ENCODE assay signal across 8 cellular contexts in the genomic region with DNA sequence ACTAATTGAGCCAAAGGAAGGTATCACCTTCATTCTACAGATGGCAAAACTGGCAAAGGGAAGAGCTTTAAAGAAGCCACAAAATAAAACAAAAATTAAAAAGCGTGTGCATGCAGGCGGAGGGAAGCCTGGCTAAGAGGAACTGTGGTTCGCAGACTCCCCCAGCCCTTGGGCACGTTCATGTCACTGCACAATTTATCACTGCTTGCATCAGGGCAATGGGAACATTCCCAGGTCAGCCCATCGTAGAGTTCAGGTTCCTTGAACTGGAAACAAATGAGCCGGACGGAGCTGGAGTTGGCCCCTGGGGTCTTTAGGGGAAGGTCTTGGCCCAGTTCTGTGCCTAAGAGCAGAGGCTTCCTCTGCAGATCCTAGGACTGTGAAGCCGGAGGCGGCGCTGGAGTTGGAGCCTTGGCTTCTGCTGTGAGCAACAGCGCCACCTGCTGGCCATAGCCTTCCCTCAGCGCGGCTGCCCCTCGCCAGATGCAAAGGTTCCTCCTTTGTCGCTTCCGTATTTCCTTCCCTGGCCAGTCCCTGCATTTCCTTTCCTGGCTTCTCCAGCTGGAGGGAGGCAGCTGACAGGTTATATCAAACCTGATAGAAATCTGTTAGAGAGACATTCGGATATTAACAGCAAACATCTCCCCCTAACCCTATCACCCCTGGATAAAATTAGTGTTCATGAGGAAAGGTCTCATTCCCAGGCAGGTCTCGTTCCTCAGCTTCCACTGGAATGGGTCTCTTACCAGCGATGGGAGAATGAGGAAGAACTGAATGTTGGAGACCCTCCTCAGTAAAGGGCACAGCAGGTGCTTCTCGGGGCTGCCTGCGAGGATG.
DNase-seq lines count a peak whose midpoint lies in the region; ATAC-seq and TF ChIP-seq lines count a peak whose summit lies in the region.
"Not testable (repeated sequence)": the region's sequence is repeated elsewhere in the genome, so short reads cannot be mapped to it uniquely, and the experiment has no call there.

No MANE protein-coding gene starts in this region.

- not testable (repeated sequence) for H3K4ac ChIP-seq in mesenchymal stem cell (ENCODE audit: low read depth in 1 of 2, low read length in 2 of 2)

- not testable (repeated sequence) for H3K4me2 ChIP-seq in OCI-LY7 (ENCODE audit: low read length); mesenchymal stem cell (ENCODE audit: low read length, poor library complexity, severe bottlenecking)

- H4K8ac ChIP-seq in mesenchymal stem cell (ENCODE audit: low read length): not testable (repeated sequence)

- POLR2A ChIA-PET in Caco-2 (lab: Charles Lee); OCI-LY7 (lab: Charles Lee): not testable (repeated sequence)

- TF ChIP-seq CTCF in Caco-2 (IDR thresholded peaks at IDR 0.05; ENCODE audit: insufficient read depth in 1 of 2, low read depth in 1 of 2, low read length in 1 of 2, severe bottlenecking in 1 of 2, unreplicated experiment in 1 of 2) (peak; percentile 91 to 96), OCI-LY7 (conservative IDR thresholded peaks at IDR 0.05; ENCODE audit: low read length) (peak; percentile 78)

- H3K27me3 ChIP-seq in Caco-2 (replicated peaks; ENCODE audit: control insufficient read depth, insufficient read depth, low read length); effector memory CD4-positive, alpha-beta T cell (replicated peaks; ENCODE audit: control insufficient read depth, insufficient read depth, low read length, poor library complexity, severe bottlenecking); mesenchymal stem cell (ENCODE audit: control insufficient read depth in 1 of 2, insufficient read depth in 1 of 2, low read length in 2 of 2): not testable (repeated sequence)

- H3K27me3 Mint-ChIP-seq in Caco-2 (ENCODE audit: insufficient read depth, unreplicated experiment); activated CD8-positive, alpha-beta memory T cell treated with anti-CD3 and anti-CD28 coated beads, Interleukin-2, amount 10 ng/mL, durations not matched to agents 7 days and 5 days: not testable (repeated sequence)

- not testable (repeated sequence) for H3K9ac ChIP-seq in mesenchymal stem cell (ENCODE audit: low read length)

- H3K36me3 Mint-ChIP-seq in Caco-2 (ENCODE audit: insufficient read depth, unreplicated experiment); activated CD8-positive, alpha-beta memory T cell treated with anti-CD3 and anti-CD28 coated beads, Interleukin-2, amount 10 ng/mL, durations not matched to agents 7 days and 5 days: not testable (repeated sequence)

- H4K91ac ChIP-seq in mesenchymal stem cell (ENCODE audit: low read length): not testable (repeated sequence)

- H3K9me2 ChIP-seq in OCI-LY7 (ENCODE audit: insufficient read depth, low read length): not testable (repeated sequence)

- H3K79me2 ChIP-seq in OCI-LY7 (ENCODE audit: insufficient read depth, low read depth, low read length): not testable (repeated sequence)

- not testable (repeated sequence) for H3K4me3 ChIP-seq in Caco-2 (ENCODE audit: low read depth, low read length); OCI-LY7 (ENCODE audit: low read depth, low read length, poor library complexity, severe bottlenecking); effector memory CD4-positive, alpha-beta T cell (ENCODE audit: insufficient read depth, low read depth, low read length, poor library complexity, severe bottlenecking); mesenchymal stem cell (ENCODE audit: insufficient read depth in 1 of 2, low read depth in 1 of 2, low read length in 2 of 2)

- not testable (repeated sequence) for H3K36me3 ChIP-seq in Caco-2 (ENCODE audit: control insufficient read depth, insufficient read depth, low read length); OCI-LY7 (ENCODE audit: insufficient read depth, low read length); effector memory CD4-positive, alpha-beta T cell (ENCODE audit: control insufficient read depth, insufficient read depth, low read length); mesenchymal stem cell (ENCODE audit: control insufficient read depth in 1 of 2, insufficient read depth in 2 of 2, low read depth in 1 of 2, low read length in 2 of 2)

- H3K79me1 ChIP-seq in mesenchymal stem cell (replicated peaks; ENCODE audit: low read length, poor library complexity, severe bottlenecking): not testable (repeated sequence)

- WGBS in mesenchymal stem cell: 50% methylated on average over 15 of the region's 21 CpGs

- not testable (repeated sequence) for H2AK5ac ChIP-seq in mesenchymal stem cell (ENCODE audit: low read length, severe bottlenecking)

- H3K23ac ChIP-seq in mesenchymal stem cell (ENCODE audit: low read length in 2 of 2): not testable (repeated sequence)

- ATAC-seq in GM21381 (IDR thresholded peaks at IDR 0.05; ENCODE audit: unreplicated experiment): peak; percentile 78
- ATAC-seq in activated CD8-positive, alpha-beta memory T cell treated with anti-CD3 and anti-CD28 coated beads, Interleukin-2, amount 10 ng/mL, durations not matched to agents 7 days and 5 days: peak; percentile 91

- not testable (repeated sequence) for H3K9me3 ChIP-seq in Caco-2; OCI-LY7 (ENCODE audit: low read length); effector memory CD4-positive, alpha-beta T cell (ENCODE audit: control insufficient read depth, low read length); mesenchymal stem cell (ENCODE audit: control insufficient read depth, low read length)

- H3K9me3 Mint-ChIP-seq in Caco-2 (ENCODE audit: unreplicated experiment); activated CD8-positive, alpha-beta memory T cell treated with anti-CD3 and anti-CD28 coated beads, Interleukin-2, amount 10 ng/mL, durations not matched to agents 7 days and 5 days (ENCODE audit: low read depth): not testable (repeated sequence)

- H3K27ac Mint-ChIP-seq in Caco-2 (ENCODE audit: unreplicated experiment): not testable (repeated sequence)
- peak overlapping the region; percentile 49 for H3K27ac Mint-ChIP-seq in activated CD8-positive, alpha-beta memory T cell treated with anti-CD3 and anti-CD28 coated beads, Interleukin-2, amount 10 ng/mL, durations not matched to agents 7 days and 5 days

- not testable (repeated sequence) for H3K4me1 ChIP-seq in Caco-2; OCI-LY7 (ENCODE audit: insufficient read depth, low read length, poor library complexity, severe bottlenecking); effector memory CD4-positive, alpha-beta T cell (ENCODE audit: control insufficient read depth, insufficient read depth, low read length, poor library complexity, severe bottlenecking); mesenchymal stem cell (ENCODE audit: control insufficient read depth, insufficient read depth, low read depth, low read length)

- H3K14ac ChIP-seq in mesenchymal stem cell (ENCODE audit: low read length in 2 of 2): not testable (repeated sequence)

- not testable (repeated sequence) for H3K4me3 Mint-ChIP-seq in Caco-2 (ENCODE audit: unreplicated experiment); activated CD8-positive, alpha-beta memory T cell treated with anti-CD3 and anti-CD28 coated beads, Interleukin-2, amount 10 ng/mL, durations not matched to agents 7 days and 5 days

- not testable (repeated sequence) for BruUV-seq in Caco-2 (replicated peaks; lab: Mats Ljungman, UMichigan); OCI-LY7 (replicated peaks; lab: Mats Ljungman, UMichigan)

- CTCF ChIA-PET in Caco-2 (lab: Charles Lee) (interaction anchor here (0.6 kb wide), 1 partner anchor 22 kb away, joined by 3 read pairs; no protein-coding TSS in a partner anchor), OCI-LY7 (lab: Charles Lee; ENCODE audit: unreplicated experiment) (interaction anchor here (0.6 to 1.2 kb wide), 2 partner anchors 32 to 47 kb away, joined by 3 read pairs; no protein-coding TSS in a partner anchor)
- CTCF ChIA-PET in activated CD8-positive, alpha-beta memory T cell treated with anti-CD3 and anti-CD28 coated beads, Interleukin-2, amount 10 ng/mL, durations not matched to agents 7 days and 5 days (lab: Charles Lee): interaction anchor here (0.7 to 2.6 kb wide), 17 partner anchors 9 to 73 kb away, joined by 3 to 14 read pairs (median 4); no protein-coding TSS in a partner anchor

- H3K4me1 Mint-ChIP-seq in Caco-2 (ENCODE audit: low read depth, unreplicated experiment): not testable (repeated sequence)
- peaks cover 18% of the 10 kb centered on the region for H3K4me1 Mint-ChIP-seq in activated CD8-positive, alpha-beta memory T cell treated with anti-CD3 and anti-CD28 coated beads, Interleukin-2, amount 10 ng/mL, durations not matched to agents 7 days and 5 days

- H3K27ac ChIP-seq in OCI-LY7 (ENCODE audit: low read depth, low read length, poor library complexity, severe bottlenecking); effector memory CD4-positive, alpha-beta T cell (ENCODE audit: insufficient read depth, low read length, poor library complexity, severe bottlenecking); mesenchymal stem cell (ENCODE audit: low read length, poor library complexity, severe bottlenecking): not testable (repeated sequence)

- not testable (repeated sequence) for H3K18ac ChIP-seq in mesenchymal stem cell (ENCODE audit: low read depth in 1 of 2, low read length in 2 of 2)

- intact Hi-C loops in Caco-2 (cut with micrococcal nuclease; ENCODE audit: unreplicated experiment): loop anchor here (1.0 to 5.0 kb wide), 5 partner anchors 20 to 821 kb away; no protein-coding TSS in a partner anchor
- intact Hi-C loops in OCI-LY7 (cut with micrococcal nuclease; ENCODE audit: unreplicated experiment): not testable (repeated sequence)

- H2BK120ac ChIP-seq in mesenchymal stem cell (ENCODE audit: low read depth, low read length): not testable (repeated sequence)

- DNase-seq in Caco-2: peak; percentile 76 to 87
- DNase-seq in HT-29 (ENCODE audit: low spot score): peak; percentile 84
- peak; percentile 50 for DNase-seq in OCI-LY7 (ENCODE audit: low spot score)
- DNase-seq in activated CD8-positive, alpha-beta memory T cell treated with anti-CD3 and anti-CD28 coated beads, Interleukin-2, amount 10 ng/mL, durations not matched to agents 7 days and 5 days: peak; percentile 80
- DNase-seq in effector memory CD4-positive, alpha-beta T cell: peak; percentile 10 to 54 (median 44)
- DNase-seq in mesenchymal stem cell: peak; percentile 60
- DNase-seq in stimulated activated CD8-positive, alpha-beta memory T cell treated with anti-CD3 and anti-CD28 coated beads, Interleukin-12 subunit alpha, Interleukin-12 subunit beta, amount 100 ng/mL, for 4 hours (ENCODE audit: low read depth): peak; percentile 44

- H4K20me1 ChIP-seq in OCI-LY7 (ENCODE audit: insufficient read depth, low read length): not testable (repeated sequence)

- not testable (repeated sequence) for H2AFZ ChIP-seq in OCI-LY7 (ENCODE audit: low read length); mesenchymal stem cell (ENCODE audit: low read depth, low read length)

- H2BK15ac ChIP-seq in mesenchymal stem cell (ENCODE audit: low read depth, poor library complexity, severe bottlenecking): not testable (repeated sequence)

- not testable (repeated sequence) for H2BK5ac ChIP-seq in mesenchymal stem cell (ENCODE audit: low read depth, low read length, poor library complexity, severe bottlenecking)

- not testable (repeated sequence) for H2BK12ac ChIP-seq in mesenchymal stem cell (ENCODE audit: low read length in 2 of 2)
